Comparison of ENCODE assay signal across 9 cellular contexts in genomic region chr2:41791523-41791922, GRCh38.
DNase-seq lines count a peak whose midpoint lies in the region; ATAC-seq, FAIRE-seq and TF ChIP-seq lines count a peak whose summit lies in the region.
"Had no signal": no experiment of that assay in that cellular context is flagged by ENCODE, and none has a peak within 500 bp of the region (broad histone marks: within the 10 kb centered on the region; RNA-seq: fewer than 3 reads in every experiment).

No MANE protein-coding gene starts in this region.

- peak; percentile 40 for FAIRE-seq in bronchial epithelial cell (lab: Jason Lieb, UNC)

- H3K36me3 ChIP-seq in MM.1S (replicated peaks; ENCODE audit: insufficient read depth, low read length): no peaks in the 10 kb centered on the region
- no peaks in the 10 kb centered on the region for H3K36me3 ChIP-seq in bronchial epithelial cell (ENCODE audit: control insufficient read depth, insufficient read depth, low read length)
- H3K36me3 ChIP-seq in neural progenitor cell: no peaks in the 10 kb centered on the region
- H3K36me3 ChIP-seq in smooth muscle cell (ENCODE audit: low read depth): no peaks in the 10 kb centered on the region

- H4K20me1 ChIP-seq in MM.1S (ENCODE audit: insufficient read depth, low read length) (no peaks in the 10 kb centered on the region), neural progenitor cell (ENCODE audit: low read depth) (peaks cover 3% of the 10 kb centered on the region), smooth muscle cell (ENCODE audit: low read depth) (no peaks in the 10 kb centered on the region)

- H3K4me1 Mint-ChIP-seq in neural progenitor cell: no peaks in the 10 kb centered on the region

- H3K4me3 Mint-ChIP-seq in neural progenitor cell: peak overlapping the region; percentile 3

- no peak overlapping the region for H2AFZ ChIP-seq in MM.1S (ENCODE audit: low read length)
- H2AFZ ChIP-seq in neural progenitor cell (replicated peaks): no peak overlapping the region
- no peak overlapping the region for H2AFZ ChIP-seq in smooth muscle cell (ENCODE audit: low read depth)

- H3K4me1 ChIP-seq in MM.1S (ENCODE audit: low read length) (no peaks in the 10 kb centered on the region), neural progenitor cell (no peaks in the 10 kb centered on the region), smooth muscle cell (ENCODE audit: low read depth) (no peaks in the 10 kb centered on the region)

- H3K36me3 Mint-ChIP-seq in neural progenitor cell: no peaks in the 10 kb centered on the region

- ATAC-seq in GM19351 (IDR thresholded peaks at IDR 0.05; ENCODE audit: unreplicated experiment) (peak; percentile 79), HG03571 (IDR thresholded peaks at IDR 0.05; ENCODE audit: unreplicated experiment) (no peak), GM21619 (IDR thresholded peaks at IDR 0.05; ENCODE audit: unreplicated experiment) (no peak)

- no peak for TF ChIP-seq CTCF in MM.1S (IDR thresholded peaks at IDR 0.05; ENCODE audit: low read length)
- no peak for TF ChIP-seq CTCF in bronchial epithelial cell (IDR thresholded peaks at IDR 0.05; ENCODE audit: insufficient read depth, low read length, severe bottlenecking)
- no peak for TF ChIP-seq CTCF in neural progenitor cell (IDR thresholded peaks at IDR 0.05)
- TF ChIP-seq CTCF in smooth muscle cell (IDR thresholded peaks at IDR 0.05; ENCODE audit: borderline replicate concordance, insufficient read depth, poor library complexity, severe bottlenecking): no peak

- peaks cover 9% of the 10 kb centered on the region for H3K27me3 Mint-ChIP-seq in neural progenitor cell (ENCODE audit: insufficient read depth, low read depth)

- no peak overlapping the region for H3K27ac Mint-ChIP-seq in neural progenitor cell

- H3K9me3 ChIP-seq in MM.1S (replicated peaks; ENCODE audit: insufficient read depth, low read length): no peaks in the 10 kb centered on the region
- no peaks in the 10 kb centered on the region for H3K9me3 ChIP-seq in neural progenitor cell (ENCODE audit: low read depth)
- no peaks in the 10 kb centered on the region for H3K9me3 ChIP-seq in smooth muscle cell (replicated peaks; ENCODE audit: low read depth)

- no peaks in the 10 kb centered on the region for H3K9me3 Mint-ChIP-seq in neural progenitor cell

- WGBS in smooth muscle cell (ENCODE audit: low lambda C conversion rate): 70% methylated on average over 1 of the region's 1 CpG

- H3K4me3 ChIP-seq in MM.1S (ENCODE audit: low read length): no peak overlapping the region
- H3K4me3 ChIP-seq in bronchial epithelial cell (ENCODE audit: low read depth, low read length): no peak overlapping the region
- no peak overlapping the region for H3K4me3 ChIP-seq in neural progenitor cell
- H3K4me3 ChIP-seq in smooth muscle cell: no peak overlapping the region

- DNase-seq in MM.1S: peak; percentile 72
- DNase-seq in bronchial epithelial cell (ENCODE audit: low read depth): peak; percentile 25
- peak; percentile 65 for DNase-seq in neural progenitor cell (ENCODE audit: low spot score)
- DNase-seq in NCI-H526 treated with DMSO at 0.1 percent for 48 hours (lab: John Stamatoyannopoulos, UW): no peak
- no peak for DNase-seq in smooth muscle cell (lab: John Stamatoyannopoulos, UW; ENCODE audit: unreplicated experiment)
- DNase-seq: activated gamma-delta T cell treated with Interleukin-2 at 50 U/mL for 16 hours had no signal

- H3K4me2 ChIP-seq in MM.1S (ENCODE audit: low read depth, low read length) (no peak overlapping the region), neural progenitor cell (no peak overlapping the region), smooth muscle cell (no peak overlapping the region)

- H3K79me2 ChIP-seq in MM.1S (ENCODE audit: low read length): no peaks in the 10 kb centered on the region
- no peaks in the 10 kb centered on the region for H3K79me2 ChIP-seq in neural progenitor cell (ENCODE audit: low read depth)
- no peaks in the 10 kb centered on the region for H3K79me2 ChIP-seq in smooth muscle cell (ENCODE audit: low read depth)

- H3K27ac ChIP-seq in MM.1S (ENCODE audit: low read length): no peak overlapping the region
- H3K27ac ChIP-seq in neural progenitor cell: no peak overlapping the region
- H3K27ac ChIP-seq in smooth muscle cell (ENCODE audit: low read depth): no peak overlapping the region

- H3F3A ChIP-seq in MM.1S (ENCODE audit: insufficient read depth, low read length) (no peaks in the 10 kb centered on the region), neural progenitor cell (ENCODE audit: low read depth) (no peaks in the 10 kb centered on the region), smooth muscle cell (ENCODE audit: low read depth) (no peaks in the 10 kb centered on the region)

- H3K9ac ChIP-seq in MM.1S (ENCODE audit: low read length) (no peak overlapping the region), neural progenitor cell (no peak overlapping the region), smooth muscle cell (ENCODE audit: low read depth) (no peak overlapping the region)

- H3K27me3 ChIP-seq in MM.1S (replicated peaks; ENCODE audit: insufficient read depth, low read length) (no peaks in the 10 kb centered on the region), bronchial epithelial cell (ENCODE audit: control insufficient read depth, insufficient read depth, low read length) (no peaks in the 10 kb centered on the region), neural progenitor cell (no peaks in the 10 kb centered on the region), smooth muscle cell (ENCODE audit: low read depth) (peaks cover 6% of the 10 kb centered on the region)

- H3K9me2 ChIP-seq in MM.1S (replicated peaks; ENCODE audit: insufficient read depth, low read length): no peaks in the 10 kb centered on the region

Comparison
In these comparisons a context has a peak if more than half of its experiments do, and no peak if none do; other contexts are left out.
1. DNase-seq: peak in MM.1S (single experiment), bronchial epithelial cell (single experiment) and neural progenitor cell (single experiment); none in NCI-H526 treated with DMSO at 0.1 percent for 48 hours (single experiment) and smooth muscle cell (single experiment).